In the genomic region with DNA sequence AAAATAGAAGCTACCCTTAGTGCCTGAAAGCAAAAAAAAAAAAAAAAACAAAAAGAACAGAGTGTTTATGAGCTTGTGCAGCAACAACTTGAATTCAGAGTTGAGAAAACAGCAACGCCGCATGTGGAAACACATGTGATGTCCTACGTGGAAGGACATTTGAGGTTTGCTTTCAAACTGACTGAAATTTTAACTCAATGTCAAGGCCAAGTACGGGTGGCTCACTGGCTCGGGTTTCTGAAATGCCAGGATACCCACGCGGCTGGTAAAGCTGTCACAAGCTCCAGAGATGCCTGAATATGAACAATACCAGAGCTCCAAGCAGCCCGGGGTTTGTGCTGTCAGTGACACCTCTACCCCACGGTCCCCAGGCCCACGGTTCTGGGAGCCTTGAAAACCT, we compare ENCODE assay signal across 15 cellular contexts.
A peak's percentile ranks its signal among the peaks of the same experiment; 100 is the strongest.
DNase-seq lines count a peak whose midpoint lies in the region; ATAC-seq and TF ChIP-seq lines count a peak whose summit lies in the region.
"Had no signal": no experiment of that assay in that cellular context is flagged by ENCODE, and none has a peak within 500 bp of the region (broad histone marks: within the 10 kb centered on the region; RNA-seq: fewer than 3 reads in every experiment).

No MANE protein-coding gene starts in this region.

- H3K27me3 ChIP-seq in sigmoid colon = no peaks in the 10 kb centered on the region
- H3K27me3 ChIP-seq: BLaER1 treated with 17β-estradiol and CSF1 and Interleukin-3, amounts not matched to agents 10 nM and 100 nM had no signal

- peak overlapping the region in 3 of 4 donors; percentile 63 to 77 (median 71) for H3K27ac ChIP-seq in sigmoid colon
- H3K27ac ChIP-seq: BLaER1 treated with 17β-estradiol and CSF1 and Interleukin-3, amounts not matched to agents 10 nM and 100 nM; HL-60 had no signal

- ATAC-seq in GM19023 (IDR thresholded peaks at IDR 0.05; ENCODE audit: unreplicated experiment) = no peak
- ATAC-seq: CD8-positive, alpha-beta T cell had no signal

- no peaks in the 10 kb centered on the region for H3K36me3 Mint-ChIP-seq in dendritic cell treated with granulocyte-macrophage colony-stimulating factor and Interleukin-4, amounts not matched to agents 40 ng/mL and 50 ng/mL, for 4 days (ENCODE audit: low read depth)
- H3K36me3 Mint-ChIP-seq: CD8-positive, alpha-beta T cell had no signal

- intact Hi-C loops in dendritic cell treated with granulocyte-macrophage colony-stimulating factor and Interleukin-4, amounts not matched to agents 40 ng/mL and 50 ng/mL, for 4 days (cut with micrococcal nuclease) = no loop called here
- intact Hi-C loops in sigmoid colon (cut with DNase I) = loop anchor here (5.0 kb wide), 2 partner anchors 37 to 117 kb away; no protein-coding TSS in a partner anchor

- no peak overlapping the region for H3K4me3 ChIP-seq in sigmoid colon
- H3K4me3 ChIP-seq in foreskin fibroblast (ENCODE audit: low read depth in 1 of 2, low read length in 2 of 2) = no peak overlapping the region
- H3K4me3 ChIP-seq: BLaER1 treated with 17β-estradiol and CSF1 and Interleukin-3, amounts not matched to agents 10 nM and 100 nM; HAP-1 had no signal

- peaks cover 68% of the 10 kb centered on the region for H3K4me1 Mint-ChIP-seq in dendritic cell treated with granulocyte-macrophage colony-stimulating factor and Interleukin-4, amounts not matched to agents 40 ng/mL and 50 ng/mL, for 4 days (ENCODE audit: low read depth)
- H3K4me1 Mint-ChIP-seq: B cell had no signal

- peak overlapping the region; percentile 29 for H3K27ac Mint-ChIP-seq in dendritic cell treated with granulocyte-macrophage colony-stimulating factor and Interleukin-4, amounts not matched to agents 40 ng/mL and 50 ng/mL, for 4 days
- H3K27ac Mint-ChIP-seq: B cell; CD8-positive, alpha-beta T cell had no signal

- H3K4me1 ChIP-seq in sigmoid colon = peaks cover 0 to 26% (median 20%) of the 10 kb centered on the region in 4 donors
- H3K4me1 ChIP-seq: HAP-1 had no signal

- peaks cover 1% of the 10 kb centered on the region for H3K27me3 Mint-ChIP-seq in dendritic cell treated with granulocyte-macrophage colony-stimulating factor and Interleukin-4, amounts not matched to agents 40 ng/mL and 50 ng/mL, for 4 days
- H3K27me3 Mint-ChIP-seq: B cell had no signal

- DNase-seq in myocyte (ENCODE audit: low read depth) (peak; percentile 63), sigmoid colon (peak; percentile 84), NCI-H446 treated with DMSO at 0.1 percent for 48 hours (lab: John Stamatoyannopoulos, UW) (no peak), foreskin fibroblast (no peak)
- no peak for DNase-seq in stimulated activated CD4-positive, alpha-beta T cell treated with anti-CD3 and anti-CD28 coated beads, Interleukin-15, amount 100 ng/mL, for 24 hours
- DNase-seq: Calu3; CD8-positive, alpha-beta T cell; DMS79 treated with DMSO at 0.1 percent for 48 hours; GF-D8 had no signal

- no peaks in the 10 kb centered on the region for H3K36me3 ChIP-seq in sigmoid colon
- H3K36me3 ChIP-seq: HAP-1 had no signal

- TF ChIP-seq CTCF in sigmoid colon (IDR thresholded peaks at IDR 0.05) (no peak), foreskin fibroblast (IDR thresholded peaks at IDR 0.05; ENCODE audit: low read depth, low read length) (no peak)

- no peak for TF ChIP-seq POLR2A in sigmoid colon (IDR thresholded peaks at IDR 0.05)

- H3K9me3 ChIP-seq in sigmoid colon = no peaks in the 10 kb centered on the region
- H3K9me3 ChIP-seq: BLaER1 treated with 17β-estradiol and CSF1 and Interleukin-3, amounts not matched to agents 10 nM and 100 nM; HAP-1 had no signal

- WGBS in sigmoid colon, 2 donors = 82 to 88% methylated on average over 10 of the region's 10 CpGs

- H3K4me3 Mint-ChIP-seq in dendritic cell treated with granulocyte-macrophage colony-stimulating factor and Interleukin-4, amounts not matched to agents 40 ng/mL and 50 ng/mL, for 4 days = no peak overlapping the region
- H3K4me3 Mint-ChIP-seq: B cell; CD8-positive, alpha-beta T cell had no signal

- TF ChIP-seq EP300 in sigmoid colon (IDR thresholded peaks at IDR 0.05) = peak in 2 of 4 donors; percentile 47 to 51

- no peaks in the 10 kb centered on the region for H3K9me3 Mint-ChIP-seq in dendritic cell treated with granulocyte-macrophage colony-stimulating factor and Interleukin-4, amounts not matched to agents 40 ng/mL and 50 ng/mL, for 4 days
- H3K9me3 Mint-ChIP-seq: CD8-positive, alpha-beta T cell had no signal

Comparison
In these comparisons a context has a peak if more than half of its experiments do, and no peak if none do; other contexts are left out.
1. DNase-seq: peak in myocyte (single experiment) and sigmoid colon (single experiment); none in NCI-H446 treated with DMSO at 0.1 percent for 48 hours (single experiment), stimulated activated CD4-positive, alpha-beta T cell treated with anti-CD3 and anti-CD28 coated beads, Interleukin-15, amount 100 ng/mL, for 24 hours (single experiment) and foreskin fibroblast (0 of 2).